In the genomic region with DNA sequence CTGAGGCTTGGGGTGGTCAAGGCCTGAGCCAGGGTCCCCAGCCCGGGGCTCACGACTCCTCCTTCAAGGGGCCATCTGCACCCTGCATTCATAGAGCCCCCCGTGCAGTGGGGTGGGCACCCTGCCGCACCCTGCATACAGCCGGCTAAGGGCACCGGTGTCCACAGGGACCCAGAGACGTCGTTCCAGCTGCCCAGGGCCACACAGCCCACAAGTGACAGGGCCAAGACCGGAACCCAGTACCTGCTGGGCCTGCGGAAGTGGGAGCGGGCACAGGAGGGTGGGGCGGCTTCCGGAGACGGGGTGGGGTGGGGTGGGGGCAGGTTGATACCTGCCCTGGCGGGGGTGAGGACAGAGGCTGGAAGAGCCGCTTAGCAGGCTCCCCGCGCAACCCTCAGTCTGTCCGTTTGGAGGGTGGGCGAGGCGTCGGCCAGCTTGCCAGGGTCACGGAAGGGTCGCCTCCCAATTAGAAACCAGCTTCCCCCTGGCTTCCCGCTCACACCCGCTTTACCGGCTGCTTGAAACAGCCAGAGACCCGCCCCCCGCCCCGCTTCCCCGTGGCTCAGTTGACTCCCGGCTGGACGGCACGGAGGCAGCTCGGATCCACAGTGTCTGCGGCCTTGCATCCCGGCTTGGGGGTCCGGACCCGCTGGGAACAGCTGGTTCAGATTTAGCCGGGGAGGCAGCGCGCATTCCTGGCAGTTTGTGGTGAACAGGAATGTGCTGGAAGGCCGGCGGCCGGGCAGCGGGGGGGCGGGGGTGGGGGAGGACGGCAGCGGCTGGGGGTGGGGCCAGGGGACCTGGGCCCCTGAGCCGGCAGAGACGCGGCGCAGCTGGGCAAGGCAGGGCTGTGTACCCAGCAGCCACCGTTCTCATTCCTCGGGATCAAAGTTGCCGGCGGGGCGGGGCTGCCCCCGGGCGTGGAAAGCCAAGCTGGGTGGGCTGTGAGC, we compare ENCODE assay signal across 8 cellular contexts. TPM values are rescaled to one million over a fixed set of nuclear protein-coding genes. Genes with fewer than 3 reads are reported as not detected.
DNase-seq lines count a peak whose midpoint lies in the region; ATAC-seq and TF ChIP-seq lines count a peak whose summit lies in the region.

No MANE protein-coding gene starts in this region.

- peak overlapping the region; percentile 93 for H3K4me2 ChIP-seq in fibroblast of lung (ENCODE audit: extremely low read depth, insufficient read depth, low read length)

- TF ChIP-seq CTCF in fibroblast of lung (conservative IDR thresholded peaks at IDR 0.05 in 1 of 2, IDR thresholded peaks at IDR 0.05 in 1 of 2; ENCODE audit: low read depth in 1 of 2, low read length in 2 of 2) (no peak), nephron (IDR thresholded peaks at IDR 0.05; ENCODE audit: unreplicated experiment in 3 of 3) (no peak)

- peaks cover 10% of the 10 kb centered on the region for H3K4me1 ChIP-seq in fibroblast of lung (ENCODE audit: control insufficient read depth, extremely low read depth, insufficient read depth, low read length)

- peak overlapping the region in 2 of 3 experiments; percentile 54 to 81 for H3K27ac Mint-ChIP-seq in nephron

- peak overlapping the region; percentile 76 for H3K9ac ChIP-seq in fibroblast of lung (ENCODE audit: insufficient read depth, low read length)

- H3K4me1 Mint-ChIP-seq in activated T-cell treated with anti-CD3 and anti-CD28 coated beads, Interleukin-2, amount 50 U/mL, for 4 hours (ENCODE audit: low read depth) = peaks cover 30% of the 10 kb centered on the region
- H3K4me1 Mint-ChIP-seq in nephron = peaks cover 5% of the 10 kb centered on the region

- no peaks in the 10 kb centered on the region for H4K20me1 ChIP-seq in fibroblast of lung (ENCODE audit: control insufficient read depth, extremely low read depth, insufficient read depth, low read length)

- peak; percentile 56 for DNase-seq in activated T-cell treated with anti-CD3 and anti-CD28 coated beads for 1 hour (ENCODE audit: low read depth)
- DNase-seq in activated T-cell treated with anti-CD3 and anti-CD28 coated beads for 4 hours = no peak
- peak; percentile 65 for DNase-seq in NCI-H748 (lab: John Stamatoyannopoulos, UW; ENCODE audit: unreplicated experiment)
- DNase-seq in activated T-cell treated with anti-CD3 and anti-CD28 coated beads, Interleukin-2, amount 50 U/mL, for 4 hours = peak; percentile 43
- DNase-seq in fibroblast of lung (ENCODE audit: low read depth in 2 of 2) = peak; percentile 94 to 96
- DNase-seq in mesenteric fat pad (ENCODE audit: low spot score) = no peak
- no peak for DNase-seq in C1 segment of cervical spinal cord (lab: John Stamatoyannopoulos, UW)

- H3K4me3 ChIP-seq in fibroblast of lung (replicated peaks in 1 of 4; ENCODE audit: control extremely low read depth in 1 of 4, insufficient read depth in 1 of 4, low read depth in 3 of 4, low read length in 4 of 4) = peak overlapping the region; percentile 76 to 97 (median 88)

- H3K27me3 ChIP-seq in fibroblast of lung (ENCODE audit: control insufficient read depth, insufficient read depth, low read length) = no peaks in the 10 kb centered on the region

- H3K36me3 Mint-ChIP-seq in activated T-cell treated with anti-CD3 and anti-CD28 coated beads, Interleukin-2, amount 50 U/mL, for 4 hours (ENCODE audit: insufficient read depth) = no peaks in the 10 kb centered on the region
- peaks cover 24% of the 10 kb centered on the region for H3K36me3 Mint-ChIP-seq in nephron (ENCODE audit: low read depth)

- no peaks in the 10 kb centered on the region for H3K9me3 ChIP-seq in fibroblast of lung (ENCODE audit: control insufficient read depth, insufficient read depth, low read depth, low read length)

- no peak overlapping the region for H2AFZ ChIP-seq in fibroblast of lung (ENCODE audit: low read length)

- H3K27me3 Mint-ChIP-seq in activated T-cell treated with anti-CD3 and anti-CD28 coated beads, Interleukin-2, amount 50 U/mL, for 4 hours (ENCODE audit: low read depth) = no peaks in the 10 kb centered on the region
- H3K27me3 Mint-ChIP-seq in nephron (ENCODE audit: low read depth) = peaks cover 4% of the 10 kb centered on the region

- peak overlapping the region; percentile 95 for H3K27ac ChIP-seq in fibroblast of lung (ENCODE audit: insufficient read depth, low read length)

- peak; percentile 44 to 46 for ATAC-seq in activated T-cell treated with anti-CD3 and anti-CD28 coated beads, Interleukin-2, amount 50 U/mL, for 4 hours

- no peaks in the 10 kb centered on the region for H3K9me3 Mint-ChIP-seq in activated T-cell treated with anti-CD3 and anti-CD28 coated beads, Interleukin-2, amount 50 U/mL, for 4 hours
- no peaks in the 10 kb centered on the region for H3K9me3 Mint-ChIP-seq in nephron

- peak overlapping the region; percentile 91 for H3K4me3 Mint-ChIP-seq in activated T-cell treated with anti-CD3 and anti-CD28 coated beads, Interleukin-2, amount 50 U/mL, for 4 hours
- H3K4me3 Mint-ChIP-seq in nephron = peak overlapping the region; percentile 82 to 89 (median 83)

- H3K79me2 ChIP-seq in fibroblast of lung (ENCODE audit: control insufficient read depth, insufficient read depth, low read length) = peaks cover 54% of the 10 kb centered on the region

- H3K36me3 ChIP-seq in fibroblast of lung (ENCODE audit: control insufficient read depth, insufficient read depth, low read length) = peaks cover 16% of the 10 kb centered on the region

RNA-seq across cellular contexts. Expression of a gene that starts 1.8 kb away (rescaled TPM):
- total RNA-seq in activated T-cell treated with anti-CD3 and anti-CD28 coated beads, Interleukin-2, amount 50 U/mL, for 4 hours = 10 to 100 TPM; 52.3 to 69.3 (median 57.8) TPM
- total RNA-seq in fibroblast of lung (120 and 194 TPM in 2 replicates), mesenteric fat pad (124 TPM)
- 299 and 473 TPM in 2 replicates for polyA plus RNA-seq in fibroblast of lung
- 425 and 591 TPM in 2 replicates for polyA plus RNA-seq in fibroblast of lung (2012)
- 987 and 1,445 TPM in 2 replicates for polyA minus RNA-seq in fibroblast of lung (ENCODE audit: low replicate concordance)

RNA-seq across cellular contexts. Expression of a gene that starts 6.9 kb away (rescaled TPM):
- total RNA-seq in activated T-cell treated with anti-CD3 and anti-CD28 coated beads, Interleukin-2, amount 50 U/mL, for 4 hours = not detected
- total RNA-seq in fibroblast of lung (not detected in 2 replicates), mesenteric fat pad (not detected)
- not detected in 2 replicates for polyA plus RNA-seq in fibroblast of lung
- polyA plus RNA-seq in fibroblast of lung (2012) = not detected in 2 replicates
- polyA minus RNA-seq in fibroblast of lung (ENCODE audit: low replicate concordance) = not detected in 2 replicates

RNA-seq across cellular contexts. Expression of a gene that starts 7.3 kb away (rescaled TPM):
- total RNA-seq in activated T-cell treated with anti-CD3 and anti-CD28 coated beads, Interleukin-2, amount 50 U/mL, for 4 hours = 100 to 1,000 TPM; 197 to 210 (median 204) TPM
- total RNA-seq in fibroblast of lung = 47.5 and 57.8 TPM in 2 replicates
- polyA plus RNA-seq in fibroblast of lung = 67.1 and 67.9 TPM in 2 replicates
- 67.4 and 72.8 TPM in 2 replicates for polyA plus RNA-seq in fibroblast of lung (2012)
- polyA minus RNA-seq in fibroblast of lung (ENCODE audit: low replicate concordance) = 106 and 167 TPM in 2 replicates
- total RNA-seq in mesenteric fat pad = 143 TPM

RNA-seq across cellular contexts. Expression of a gene that starts 11.7 kb away (rescaled TPM):
- 1 to 10 TPM; 7.1 to 8.7 (median 8.6) TPM for total RNA-seq in activated T-cell treated with anti-CD3 and anti-CD28 coated beads, Interleukin-2, amount 50 U/mL, for 4 hours
- 2.3 and 9.7 TPM in 2 replicates for total RNA-seq in fibroblast of lung
- 2.2 and 2.3 TPM in 2 replicates for polyA plus RNA-seq in fibroblast of lung
- 3.8 and 10.5 TPM in 2 replicates for polyA plus RNA-seq in fibroblast of lung (2012)
- 2.9 and 17.4 TPM in 2 replicates for polyA minus RNA-seq in fibroblast of lung (ENCODE audit: low replicate concordance)
- 19.9 TPM for total RNA-seq in mesenteric fat pad

RNA-seq across cellular contexts. Expression of a gene that starts 28.0 kb away (rescaled TPM):
- total RNA-seq in activated T-cell treated with anti-CD3 and anti-CD28 coated beads, Interleukin-2, amount 50 U/mL, for 4 hours = under 1 TPM; 0.05 to 0.19 (median 0.08) TPM
- total RNA-seq in fibroblast of lung (0.51 and 0.66 TPM in 2 replicates), mesenteric fat pad (0.16 TPM)
- polyA plus RNA-seq in fibroblast of lung = 0.12 and 0.25 TPM in 2 replicates
- 0.44 and 0.59 TPM in 2 replicates for polyA plus RNA-seq in fibroblast of lung (2012)
- polyA minus RNA-seq in fibroblast of lung (ENCODE audit: low replicate concordance) = 0.20 and 0.22 TPM in 2 replicates

Comparison
In these comparisons a context has a peak if more than half of its experiments do, and no peak if none do; other contexts are left out.
1. DNase-seq: peak in activated T-cell treated with anti-CD3 and anti-CD28 coated beads for 1 hour (single experiment), NCI-H748 (single experiment), activated T-cell treated with anti-CD3 and anti-CD28 coated beads, Interleukin-2, amount 50 U/mL, for 4 hours (single experiment) and fibroblast of lung (2 of 2); none in activated T-cell treated with anti-CD3 and anti-CD28 coated beads for 4 hours (single experiment), mesenteric fat pad (single experiment) and C1 segment of cervical spinal cord (0 of 14).